8 cellular contexts compared by ENCODE assay signal in the genomic region with DNA sequence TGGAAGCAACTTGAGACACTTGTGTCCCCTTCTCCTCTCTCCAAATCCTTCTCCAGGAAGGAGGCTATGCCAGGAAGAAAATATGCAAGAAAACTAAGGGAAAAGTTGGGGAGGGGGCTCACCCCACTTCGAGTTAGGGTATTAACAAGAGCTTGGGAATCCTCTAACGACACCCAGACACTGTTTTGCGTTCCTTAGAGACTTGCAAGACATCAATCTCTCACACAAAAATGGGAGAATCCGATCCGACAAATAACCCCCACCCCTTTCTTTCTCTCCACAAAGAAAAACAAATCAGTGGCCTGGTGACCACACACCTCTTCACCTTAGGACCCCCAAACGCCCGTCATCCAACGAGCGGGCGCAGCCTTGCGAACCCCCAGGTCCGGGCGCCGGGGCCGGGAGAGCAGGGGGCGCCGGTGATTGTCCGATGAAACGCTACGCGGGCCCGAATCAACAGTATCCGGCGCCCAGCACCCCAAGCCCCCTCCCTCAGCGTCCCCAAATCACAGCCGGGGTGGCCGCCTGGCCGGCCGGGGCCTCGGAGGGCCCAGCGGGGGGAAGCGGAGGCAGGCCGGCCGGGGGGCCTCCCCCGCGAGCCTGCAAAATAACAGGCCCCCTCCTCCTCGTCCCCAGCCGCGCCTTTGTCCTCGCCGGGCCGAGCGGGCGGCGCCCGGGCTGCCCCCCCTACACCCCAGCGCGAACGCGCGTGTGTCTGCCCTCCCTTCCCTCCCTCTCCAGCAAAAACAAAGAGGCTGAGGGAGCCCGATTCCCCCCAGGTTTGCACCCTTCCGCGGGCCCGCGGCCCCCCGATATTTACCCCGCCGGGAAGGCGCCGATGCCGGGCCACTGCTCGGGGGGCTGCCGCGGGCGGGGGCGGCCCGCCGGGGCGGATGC. TPM values are rescaled to one million over a fixed set of nuclear protein-coding genes. Genes with fewer than 3 reads are reported as not detected.
DNase-seq lines count a peak whose midpoint lies in the region; ATAC-seq, FAIRE-seq and TF ChIP-seq lines count a peak whose summit lies in the region.

No MANE protein-coding gene starts in this region.

- POLR2A ChIA-PET in GM12878 (lab: Charles Lee), result interaction anchor here (1.5 kb wide), 1 partner anchor 10 kb away, joined by 5 read pairs; no protein-coding TSS in a partner anchor

- CTCF ChIA-PET in GM12878 (lab: Yijun Ruan, JAX), result interaction anchor here (1.0 to 1.6 kb wide), 3 partner anchors 11 to 202 kb away, joined by 3 read pairs; no protein-coding TSS in a partner anchor

- SMC1A ChIA-PET in GM12878 (lab: Charles Lee; ENCODE audit: uncharacterized antibody, unreplicated experiment), result interaction anchor here (3.3 kb wide), 1 partner anchor 11 kb away, joined by 18 read pairs; no protein-coding TSS in a partner anchor

- FAIRE-seq in GM12878 (lab: Jason Lieb, UNC) (no peak), RCC 7860 (lab: Jason Lieb, UNC) (no peak)

- BruUV-seq in GM12878 (replicated peaks; lab: Mats Ljungman, UMichigan), result no TSS peak

- no peaks in the 10 kb centered on the region for H4K20me1 ChIP-seq in GM12878 (ENCODE audit: control insufficient read depth, insufficient read depth)

- H3K27me3 ChIP-seq in GM12878 (replicated peaks in 1 of 2; ENCODE audit: control insufficient read depth in 2 of 2, insufficient read depth in 2 of 2, low read length in 1 of 2), result no peaks in the 10 kb centered on the region

- no peaks in the 10 kb centered on the region for H3K9me3 ChIP-seq in GM12878 (replicated peaks; ENCODE audit: control insufficient read depth, insufficient read depth, low read length)

- H3K4me2 ChIP-seq in GM12878 (ENCODE audit: control insufficient read depth, insufficient read depth), result peak overlapping the region; percentile 97

- intact Hi-C loops in GM12878 (cut with micrococcal nuclease; ENCODE audit: unreplicated experiment), result no loop called here
- intact Hi-C loops in posterior vena cava (cut with DNase I), result loop anchor here in 1 of 2 donors (10.0 kb wide), 1 partner anchor 112 kb away; a partner anchor contains a TSS

- TF ChIP-seq EP300 in GM12878 (IDR thresholded peaks at IDR 0.05; ENCODE audit: borderline replicate concordance in 1 of 2, control insufficient read depth in 1 of 2, low read depth in 2 of 2, low read length in 2 of 2), result no peak

- in situ Hi-C loops in GM12878 (cut with MboI), result no loop called here

- RAD21 ChIA-PET in GM12878 (lab: Charles Lee; ENCODE audit: unreplicated experiment), result no interaction called here

- H3K9ac ChIP-seq in GM12878 (ENCODE audit: control insufficient read depth, insufficient read depth, low read length), result peak overlapping the region; percentile 89

- TF ChIP-seq CTCF in GM12864 (IDR thresholded peaks at IDR 0.05; ENCODE audit: low read depth, low read length, missing control alignments) (no peak), GM12878 (IDR thresholded peaks at IDR 0.05 in 2 of 3, conservative IDR thresholded peaks at IDR 0.05 in 1 of 3; ENCODE audit: control insufficient read depth in 2 of 3, extremely low read depth in 1 of 3, insufficient read depth in 1 of 3, low read depth in 3 of 3, low read length in 3 of 3) (no peak)

- H2AFZ ChIP-seq in GM12878 (ENCODE audit: control insufficient read depth, low read depth, low read length), result peak overlapping the region; percentile 35; the same call in 1 of the 2 replicates

- H3K27ac ChIP-seq in GM12878 (ENCODE audit: control insufficient read depth, insufficient read depth), result peak overlapping the region; percentile 85

- under 1% methylated on average over 47 of the region's 70 CpGs for WGBS in GM12878 (ENCODE audit: insufficient coverage, insufficient replicate concordance, low lambda C conversion rate, missing lambda C conversion rate)

- peaks cover 54% of the 10 kb centered on the region for H3K79me2 ChIP-seq in GM12878 (ENCODE audit: control insufficient read depth, insufficient read depth, low read length)

- peaks cover 2 to 12% of the 10 kb centered on the region in 2 experiments; a peak in 2 of 4 replicates for H3K36me3 ChIP-seq in GM12878 (ENCODE audit: control insufficient read depth in 2 of 2, insufficient read depth in 2 of 2, low read length in 1 of 2)

- peak overlapping the region; percentile 74 for H3K4me3 ChIP-seq in GM12864 (ENCODE audit: low read depth, low read length)
- H3K4me3 ChIP-seq in GM12878, result peak overlapping the region; percentile 82

- 0 out of 2 replicates have a peak, but pooled peaks have one; percentile 42 for TF ChIP-seq POLR2A in GM12878 (IDR thresholded peaks at IDR 0.05; ENCODE audit: low read depth, low read length)

- DNase-seq in GM12864 (ENCODE audit: low read depth), result no peak
- DNase-seq in T-helper 9 cell, result peak; percentile 51
- no peak for DNase-seq in GM12878 (ENCODE audit: low read depth, low spot score)
- peak; percentile 76 for DNase-seq in hepatic stellate cell (ENCODE audit: low spot score)
- DNase-seq in posterior vena cava (ENCODE audit: low spot score), result peak; percentile 92
- no peak for DNase-seq in RCC 7860 (ENCODE audit: low spot score)
- no peak for DNase-seq in HPDE6-E6E7 (ENCODE audit: extremely low spot score)

- peaks cover 39% of the 10 kb centered on the region for H3K4me1 ChIP-seq in GM12878 (ENCODE audit: control insufficient read depth, insufficient read depth, low read length)

- ATAC-seq in HG03521 (IDR thresholded peaks at IDR 0.05; ENCODE audit: unreplicated experiment) (peak; percentile 30), GM12878 (peak; percentile 39)

- TF ChIP-seq RAD21 in GM12878 (IDR thresholded peaks at IDR 0.05; ENCODE audit: insufficient read depth, low read depth, low read length), result no peak

TF ChIP-seq in GM12878, 131 proteins besides CTCF, POLR2A, EP300 and RAD21 (continues in another document):
- TF ChIP-seq LARP7 (IDR thresholded peaks at IDR 0.05) (peak; percentile 60; the same call in 1 of the 2 replicates), YY1 (IDR thresholded peaks at IDR 0.05; ENCODE audit: low read depth, low read length) (0 out of 2 replicates have a peak, but pooled peaks have one; percentile 16), GATAD2B (conservative IDR thresholded peaks at IDR 0.05; ENCODE audit: low read depth) (peak; percentile 95), NR2F1 (conservative IDR thresholded peaks at IDR 0.05) (peak; percentile 33; the same call in 1 of the 2 replicates), ZSCAN29 (IDR thresholded peaks at IDR 0.05) (peak; percentile 43; the same call in 1 of the 2 replicates), POLR2AphosphoS5 (IDR thresholded peaks at IDR 0.05; ENCODE audit: low read length) (peak; percentile 13; the same call in 1 of the 2 replicates)

RNA-seq across cellular contexts. Expression of a gene that starts 0.6 kb away (rescaled TPM):
- total RNA-seq in GM12878 (2013; cell fraction: nucleolus; rRNA removed), result 185 TPM in 2 replicates
- total RNA-seq in GM12878 (2014; rRNA removed) (78.7 and 88.5 TPM in 2 replicates), GM12878 (2014; rRNA removed; fragmentation: Illumina TruSeq; extraction: Trizol) (48.3 and 51.6 TPM in 2 replicates), GM12878 (2021) (89.9 and 98.8 TPM in 2 replicates), posterior vena cava (10 to 100 TPM; 70.1 to 88.6 TPM)
- polyA plus RNA-seq in GM12878 (2011; ENCODE audit: low read depth), result 28.7 TPM
- polyA plus RNA-seq in GM12878 (2011; rRNA removed) (47.6 and 79.5 TPM in 2 replicates), GM12878 (2014; fragmentation: Illumina TruSeq; extraction: Trizol) (52.4 and 78.3 TPM in 2 replicates), GM12878 (2014; fragmentation: Nextera tagmentation; extraction: Ambion mirVana) (10 to 100 TPM in 1 of 2 experiments, 1 to 10 TPM in 1; 5.9 to 12.6 TPM), GM12878 (2014; rRNA removed) (103 and 107 TPM in 2 replicates), GM12878 (2016; fragmentation: Nextera tagmentation; extraction: Ambion mirVana) (10 to 100 TPM; 17.3 to 18.5 TPM)
- polyA plus RNA-seq in GM12878 (2011; cell fraction: cytosol; rRNA removed), result 90.3 and 119 TPM in 2 replicates
- polyA plus RNA-seq in GM12878 (2011; cell fraction: nucleus; rRNA removed), result 145 and 172 TPM in 2 replicates
- polyA plus RNA-seq in GM12878 (2012), result 56.9 and 63.0 TPM in 2 replicates
- 56.9 and 94.5 TPM in 2 replicates for polyA minus RNA-seq in GM12878 (2011; rRNA and poly(A)+ RNA removed)
- polyA minus RNA-seq in GM12878 (2011; cell fraction: cytosol; rRNA and poly(A)+ RNA removed), result 34.5 and 38.5 TPM in 2 replicates
- 28.9 and 42.1 TPM in 2 replicates for polyA minus RNA-seq in GM12878 (2011; cell fraction: nucleus; rRNA and poly(A)+ RNA removed)

RNA-seq across cellular contexts. Expression of a gene that starts 43.8 kb away (rescaled TPM):
- total RNA-seq in GM12878 (2013; cell fraction: nucleolus; rRNA removed), result 13.7 and 14.0 TPM in 2 replicates
- total RNA-seq in GM12878 (2014; rRNA removed) (4.7 and 5.8 TPM in 2 replicates), GM12878 (2014; rRNA removed; fragmentation: Illumina TruSeq; extraction: Trizol) (4.2 and 5.0 TPM in 2 replicates), GM12878 (2021) (19.5 and 22.4 TPM in 2 replicates), posterior vena cava (10 to 100 TPM; 42.9 to 49.7 TPM)
- polyA plus RNA-seq in GM12878 (2011; ENCODE audit: low read depth), result 4.2 TPM
- polyA plus RNA-seq in GM12878 (2011; rRNA removed) (2.0 and 3.6 TPM in 2 replicates), GM12878 (2014; fragmentation: Illumina TruSeq; extraction: Trizol) (9.8 and 10.0 TPM in 2 replicates), GM12878 (2014; fragmentation: Nextera tagmentation; extraction: Ambion mirVana) (1 to 10 TPM in 1 of 2 experiments, under 1 TPM in 1; 0.56 to 1.0 TPM), GM12878 (2014; rRNA removed) (14.7 and 15.7 TPM in 2 replicates), GM12878 (2016; fragmentation: Nextera tagmentation; extraction: Ambion mirVana) (10 to 100 TPM; 16.1 to 17.1 TPM)
- polyA plus RNA-seq in GM12878 (2011; cell fraction: cytosol; rRNA removed), result 4.5 and 5.4 TPM in 2 replicates
- polyA plus RNA-seq in GM12878 (2011; cell fraction: nucleus; rRNA removed), result 9.4 and 12.5 TPM in 2 replicates
- polyA plus RNA-seq in GM12878 (2012), result 10.0 and 10.7 TPM in 2 replicates
- polyA minus RNA-seq in GM12878 (2011; rRNA and poly(A)+ RNA removed), result 5.0 and 5.3 TPM in 2 replicates
- 3.6 and 4.7 TPM in 2 replicates for polyA minus RNA-seq in GM12878 (2011; cell fraction: cytosol; rRNA and poly(A)+ RNA removed)
- 2.9 and 4.6 TPM in 2 replicates for polyA minus RNA-seq in GM12878 (2011; cell fraction: nucleus; rRNA and poly(A)+ RNA removed)

Comparison
In these comparisons a context has a peak if more than half of its experiments do, and no peak if none do; other contexts are left out.
1. DNase-seq: peak in T-helper 9 cell (single experiment), hepatic stellate cell (single experiment) and posterior vena cava (single experiment); none in GM12864 (single experiment), GM12878 (single experiment), RCC 7860 (single experiment) and HPDE6-E6E7 (single experiment).